Comparison of ENCODE assay signal across 8 cellular contexts in genomic region chr10:93073539-93074136, GRCh38. TPM values are rescaled to one million over a fixed set of nuclear protein-coding genes. Genes with fewer than 3 reads are reported as not detected.
A peak's percentile ranks its signal among the peaks of the same experiment; 100 is the strongest.
DNase-seq lines count a peak whose midpoint lies in the region; ATAC-seq and TF ChIP-seq lines count a peak whose summit lies in the region.

Gene CYP26A1 (plus strand): TSS chr10:93073893. CDS start chr10:93073935, 42 bp downstream.

- no peak within 1 kb of the TSS for H3K27ac ChIP-seq in brain microvascular endothelial cell

- H3K27ac Mint-ChIP-seq in CD14-positive monocyte: peak within 1 kb of the TSS in 1 of 7 donors; percentile 21
- H3K27ac Mint-ChIP-seq in chondrocyte (ENCODE audit: unreplicated experiment): no peak within 1 kb of the TSS
- no peak within 1 kb of the TSS for H3K27ac Mint-ChIP-seq in natural killer cell treated with Interleukin-12 subunit alpha and Interleukin-12 subunit beta and Interleukin-15 and Interleukin-18, amount 100 ng/mL, for 72 hours

- peaks cover 28% of the 10 kb centered on the region for H3K4me1 Mint-ChIP-seq in CD14-positive monocyte
- peaks cover 46% of the 10 kb centered on the region for H3K4me1 Mint-ChIP-seq in chondrocyte (ENCODE audit: low read depth)
- H3K4me1 Mint-ChIP-seq in natural killer cell treated with Interleukin-12 subunit alpha and Interleukin-12 subunit beta and Interleukin-15 and Interleukin-18, amount 100 ng/mL, for 72 hours (ENCODE audit: low read depth in 2 of 2): peaks cover 10 to 13% of the 10 kb centered on the region in 2 donors

- H3K4me3 ChIP-seq in brain microvascular endothelial cell (ENCODE audit: low read depth, low read length): no peak within 1 kb of the TSS

- in situ Hi-C loops in brain microvascular endothelial cell (cut with HindIII; ENCODE audit: low pct_ligation_motif_present, low sequenced_read_pairs): no loop called here

- H3K36me3 ChIP-seq in brain microvascular endothelial cell (replicated peaks): no peaks in the 10 kb centered on the region

- peaks cover 5 to 12% of the 10 kb centered on the region in 2 donors for H3K36me3 Mint-ChIP-seq in CD14-positive monocyte
- no peaks in the 10 kb centered on the region for H3K36me3 Mint-ChIP-seq in chondrocyte (ENCODE audit: low read depth)
- no peaks in the 10 kb centered on the region for H3K36me3 Mint-ChIP-seq in natural killer cell treated with Interleukin-12 subunit alpha and Interleukin-12 subunit beta and Interleukin-15 and Interleukin-18, amount 100 ng/mL, for 72 hours

- TF ChIP-seq CTCF in CD14-positive monocyte (IDR thresholded peaks at IDR 0.05): no peak
- no peak for TF ChIP-seq CTCF in chondrocyte (IDR thresholded peaks at IDR 0.05)
- TF ChIP-seq CTCF in brain microvascular endothelial cell (IDR thresholded peaks at IDR 0.05; ENCODE audit: low read depth, low read length, missing control alignments): no peak

- peaks cover 70% of the 10 kb centered on the region for H3K27me3 ChIP-seq in brain microvascular endothelial cell (replicated peaks)

- H3K27me3 Mint-ChIP-seq in CD14-positive monocyte (ENCODE audit: low read depth in 3 of 3) (peaks cover 80 to 96% (median 93%) of the 10 kb centered on the region in 3 donors), chondrocyte (ENCODE audit: low read depth) (peaks cover 49% of the 10 kb centered on the region)
- peaks cover 43 to 58% of the 10 kb centered on the region in 2 donors for H3K27me3 Mint-ChIP-seq in natural killer cell treated with Interleukin-12 subunit alpha and Interleukin-12 subunit beta and Interleukin-15 and Interleukin-18, amount 100 ng/mL, for 72 hours

- intact Hi-C loops in CD14-positive monocyte (cut with micrococcal nuclease): no loop called here

- DNase-seq in CD14-positive monocyte (ENCODE audit: low spot score): no peak
- peak; percentile 53 for DNase-seq in LoVo (ENCODE audit: low spot score)
- no peak for DNase-seq in chondrocyte (ENCODE audit: low spot score)
- no peak for DNase-seq in natural killer cell treated with Interleukin-12 subunit alpha and Interleukin-12 subunit beta and Interleukin-15 and Interleukin-18, amount 100 ng/mL, for 72 hours (ENCODE audit: low spot score)
- DNase-seq in stimulated activated CD4-positive, alpha-beta T cell treated with anti-CD3 and anti-CD28 coated beads, Interleukin-2, amount 100 ng/mL, for 24 hours: no peak
- no peak for DNase-seq in cerebellar nuclear complex (lab: John Stamatoyannopoulos, UW)
- no peak for DNase-seq in brain microvascular endothelial cell

- H3K9me3 Mint-ChIP-seq in CD14-positive monocyte: peaks cover 0 to 9% (median 4%) of the 10 kb centered on the region in 7 donors
- H3K9me3 Mint-ChIP-seq in chondrocyte (ENCODE audit: low read depth): no peaks in the 10 kb centered on the region
- no peaks in the 10 kb centered on the region for H3K9me3 Mint-ChIP-seq in natural killer cell treated with Interleukin-12 subunit alpha and Interleukin-12 subunit beta and Interleukin-15 and Interleukin-18, amount 100 ng/mL, for 72 hours

- no peak for ATAC-seq in natural killer cell treated with Interleukin-12 subunit alpha and Interleukin-12 subunit beta and Interleukin-15 and Interleukin-18, amount 100 ng/mL, for 72 hours
- no peak for ATAC-seq in GM19452 (IDR thresholded peaks at IDR 0.05; ENCODE audit: unreplicated experiment)

- H3K4me3 Mint-ChIP-seq in CD14-positive monocyte (peak within 1 kb of the TSS; percentile 58 to 87), chondrocyte (ENCODE audit: unreplicated experiment) (peak within 1 kb of the TSS; percentile 71)
- H3K4me3 Mint-ChIP-seq in natural killer cell treated with Interleukin-12 subunit alpha and Interleukin-12 subunit beta and Interleukin-15 and Interleukin-18, amount 100 ng/mL, for 72 hours: peak within 1 kb of the TSS; percentile 56

RNA-seq across cellular contexts. Expression of gene CYP26A1, which starts in this region (rescaled TPM):
- polyA plus RNA-seq in CD14-positive monocyte: not detected
- 0.47 to 1.9 TPM (median 0.49 TPM) in 3 replicates for total RNA-seq in chondrocyte
- total RNA-seq in natural killer cell treated with Interleukin-12 subunit alpha and Interleukin-12 subunit beta and Interleukin-15 and Interleukin-18, amount 100 ng/mL, for 72 hours: not detected
